In genomic region chr17:80291260-80291659, GRCh38 we compare ENCODE assay signal across 23 cellular contexts.
"Had no signal": no experiment of that assay in that cellular context is flagged by ENCODE, and none has a peak within 500 bp of the region (broad histone marks: within the 10 kb centered on the region; RNA-seq: fewer than 3 reads in every experiment).

No MANE protein-coding gene starts in this region.

- H3K9me3 Mint-ChIP-seq: activated B cell treated with CpG ODN at 0.5 μM for 24 hours; activated T-helper 1 cell treated with anti-CD3 and anti-CD28 coated beads, Interleukin-12 subunit alpha, Interleukin-12 subunit beta, Interleukin-2, Interleukin-4 antibody, amounts not matched to agents 30 ng/mL and 10 ng/mL and 1 ng/mL, durations not matched to agents 14 hours and 24 hours and 36 hours had no signal

- FAIRE-seq: bronchial epithelial cell, K562, RCC 7860 had no signal

- H3K4me3 ChIP-seq: ascending aorta, body of pancreas, K562 had no signal

- H3K4me3 Mint-ChIP-seq: activated B cell treated with CpG ODN at 0.5 μM for 24 hours; activated T-helper 1 cell treated with anti-CD3 and anti-CD28 coated beads, Interleukin-12 subunit alpha, Interleukin-12 subunit beta, Interleukin-2, Interleukin-4 antibody, amounts not matched to agents 30 ng/mL and 10 ng/mL and 1 ng/mL, durations not matched to agents 14 hours and 24 hours and 36 hours; T-helper 17 cell had no signal

- H3K27me3 ChIP-seq: ascending aorta, body of pancreas had no signal

- H3K27me3 Mint-ChIP-seq: activated B cell treated with CpG ODN at 0.5 μM for 24 hours, T-helper 17 cell had no signal

- H3K4me1 Mint-ChIP-seq: activated B cell treated with CpG ODN at 0.5 μM for 24 hours had no signal

- DNase-seq: activated B cell treated with CpG ODN at 0.5 μM for 24 hours; activated CD4-positive, alpha-beta T cell treated with anti-CD3 and anti-CD28 coated beads for 1 hour; activated CD8-positive, alpha-beta memory T cell treated with anti-CD3 and anti-CD28 coated beads for 24 hours; activated effector memory CD4-positive, alpha-beta T cell treated with anti-CD3 and anti-CD28 coated beads, Interleukin-2, amount 50 U/mL, for 16 hours; activated naive CD4-positive, alpha-beta T cell treated with Interleukin-2 at 50 U/mL for 16 hours; amniotic stem cell; body of pancreas; central memory CD4-positive, alpha-beta T cell; MM.1S; NCI-H1105; NCI-H1436 treated with DMSO at 0.1 percent for 48 hours; NCI-H187; NCI-H2081 treated with DMSO at 0.1 percent for 48 hours; NCI-H446; NCI-H524; SHP77; T-helper 17 cell; T-helper 9 cell had no signal

- H3K4me1 ChIP-seq: ascending aorta, body of pancreas had no signal

- H3K27ac ChIP-seq: ascending aorta, body of pancreas had no signal

- H3K27ac Mint-ChIP-seq: activated B cell treated with CpG ODN at 0.5 μM for 24 hours, T-helper 17 cell had no signal

- H3K9me3 ChIP-seq: ascending aorta, body of pancreas had no signal

- ATAC-seq: body of pancreas, K562, T-helper 17 cell had no signal
